23 cellular contexts compared by ENCODE assay signal in genomic region chr2:21028021-21028947, GRCh38.
DNase-seq lines count a peak whose midpoint lies in the region; FAIRE-seq and TF ChIP-seq lines count a peak whose summit lies in the region.
"Had no signal": no experiment of that assay in that cellular context is flagged by ENCODE, and none has a peak within 500 bp of the region (broad histone marks: within the 10 kb centered on the region; RNA-seq: fewer than 3 reads in every experiment).

No MANE protein-coding gene starts in this region.

- CTCF ChIA-PET in RWPE1 (lab: Yijun Ruan, JAX) = interaction anchor here (0.6 kb wide), 1 partner anchor 349 kb away, joined by 3 read pairs; no protein-coding TSS in a partner anchor

- POLR2A ChIA-PET in RWPE1 (lab: Yijun Ruan, JAX; ENCODE audit: low non-redundant PET) = no interaction called here

- no peak overlapping the region for H3K4me3 ChIP-seq in coronary artery
- H3K4me3 ChIP-seq: BLaER1, GM12878 had no signal

- TF ChIP-seq CTCF in coronary artery (IDR thresholded peaks at IDR 0.05) (no peak), RWPE1 (conservative IDR thresholded peaks at IDR 0.05; ENCODE audit: low read depth) (no peak)

- DNase-seq in HTR-8/SVneo (ENCODE audit: insufficient read length, low spot score) (no peak), coronary artery (ENCODE audit: low spot score) (peak; percentile 11), islet precursor cell (peak; percentile 25), RWPE1 (ENCODE audit: low spot score) (no peak), NCI-H446 (lab: John Stamatoyannopoulos, UW) (no peak)
- DNase-seq: ACHN; BE2C; C1 segment of cervical spinal cord; CD4-positive, alpha-beta memory T cell; CD4-positive, CD25-positive, alpha-beta regulatory T cell; CD8-positive, alpha-beta memory T cell; COR-L47; DMS 273 treated with DMSO at 0.1 percent for 48 hours; DMS153; DMS79; DND-41; EL; GDM1 had no signal

- peak; percentile 51 for FAIRE-seq in HTR-8/SVneo (lab: Jason Lieb, UNC)
- FAIRE-seq: A204.1, GM12878, GM12892, GM18507 had no signal

- H3K27ac ChIP-seq in coronary artery (no peak overlapping the region), RWPE1 (no peak overlapping the region)
- H3K27ac ChIP-seq: BLaER1 had no signal

Comparison
In these comparisons a context has a peak if more than half of its experiments do, and no peak if none do; other contexts are left out.
1. DNase-seq: peak in coronary artery (single experiment) and islet precursor cell (single experiment); none in HTR-8/SVneo (single experiment), RWPE1 (single experiment) and NCI-H446 (0 of 2).